ENCODE assay signal across 2 cellular contexts in the genomic region with DNA sequence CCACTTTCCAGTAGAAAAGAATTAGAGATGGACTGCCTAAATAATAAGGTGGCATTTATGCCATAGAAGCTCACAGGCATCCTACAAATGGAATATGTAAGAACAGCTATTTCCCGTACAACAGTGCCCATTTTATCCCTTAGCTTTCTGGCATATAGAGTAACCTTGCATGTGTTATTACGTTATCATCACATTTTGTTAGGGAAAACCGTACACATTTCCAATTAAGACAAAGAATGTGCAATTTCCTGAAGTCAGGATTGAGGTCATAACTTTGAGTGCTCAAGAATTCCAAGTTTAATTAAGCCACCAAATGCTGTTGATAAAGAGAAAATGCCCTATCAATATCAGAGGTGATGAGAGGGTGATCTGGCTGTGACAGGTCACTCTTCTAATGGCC.
TF ChIP-seq lines count a peak whose summit lies in the region.

No MANE protein-coding gene starts in this region.

TF ChIP-seq in H1, 55 proteins besides CTCF, POLR2A, EP300 and RAD21 (continued from another document):
- no peak for TF ChIP-seq TEAD4 (IDR thresholded peaks at IDR 0.05; ENCODE audit: low read depth, low read length)
- no peak for TF ChIP-seq FOSL1 (IDR thresholded peaks at IDR 0.05; ENCODE audit: insufficient read depth, low read depth, low read length)

TF ChIP-seq in HEK293T, 16 proteins besides CTCF, POLR2A, EP300 and RAD21 (continued from another document):
- no peak for TF ChIP-seq ARNT (IDR thresholded peaks at IDR 0.05)
- no peak for TF ChIP-seq FOXM1 (IDR thresholded peaks at IDR 0.05; ENCODE audit: borderline replicate concordance)
- no peak for TF ChIP-seq LEF1 (IDR thresholded peaks at IDR 0.05; ENCODE audit: borderline replicate concordance)
- TF ChIP-seq ELF4 (IDR thresholded peaks at IDR 0.05): no peak
- no peak for TF ChIP-seq ZNF384 (IDR thresholded peaks at IDR 0.05)
- TF ChIP-seq L3MBTL2 (conservative IDR thresholded peaks at IDR 0.05): no peak
- TF ChIP-seq, protein P1, sequence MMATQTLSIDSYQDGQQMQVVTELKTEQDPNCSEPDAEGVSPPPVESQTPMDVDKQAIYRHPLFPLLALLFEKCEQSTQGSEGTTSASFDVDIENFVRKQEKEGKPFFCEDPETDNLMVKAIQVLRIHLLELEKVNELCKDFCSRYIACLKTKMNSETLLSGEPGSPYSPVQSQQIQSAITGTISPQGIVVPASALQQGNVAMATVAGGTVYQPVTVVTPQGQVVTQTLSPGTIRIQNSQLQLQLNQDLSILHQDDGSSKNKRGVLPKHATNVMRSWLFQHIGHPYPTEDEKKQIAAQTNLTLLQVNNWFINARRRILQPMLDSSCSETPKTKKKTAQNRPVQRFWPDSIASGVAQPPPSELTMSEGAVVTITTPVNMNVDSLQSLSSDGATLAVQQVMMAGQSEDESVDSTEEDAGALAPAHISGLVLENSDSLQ (IDR thresholded peaks at IDR 0.05): no peak
- TF ChIP-seq SUZ12 (IDR thresholded peaks at IDR 0.05): no peak
- TF ChIP-seq CTBP1 (IDR thresholded peaks at IDR 0.05; ENCODE audit: borderline replicate concordance): no peak
- no peak for TF ChIP-seq FOXK2 (IDR thresholded peaks at IDR 0.05)
- no peak for TF ChIP-seq NFRKB (IDR thresholded peaks at IDR 0.05)
- no peak for TF ChIP-seq TARDBP (IDR thresholded peaks at IDR 0.05)
- no peak for TF ChIP-seq BHLHE40 (IDR thresholded peaks at IDR 0.05; ENCODE audit: borderline replicate concordance)
- no peak for TF ChIP-seq FOXA1 (IDR thresholded peaks at IDR 0.05)
- TF ChIP-seq SP1 (IDR thresholded peaks at IDR 0.05): no peak
